11 cellular contexts compared by ENCODE assay signal in genomic region chr2:20674974-20675679, GRCh38. TPM values are rescaled to one million over a fixed set of nuclear protein-coding genes. Genes with fewer than 3 reads are reported as not detected.
DNase-seq lines count a peak whose midpoint lies in the region; ATAC-seq lines count a peak whose summit lies in the region.
"Had no signal": no experiment of that assay in that cellular context is flagged by ENCODE, and none has a peak within 500 bp of the region (broad histone marks: within the 10 kb centered on the region; RNA-seq: fewer than 3 reads in every experiment).

No MANE protein-coding gene starts in this region.

- ATAC-seq in GM19023 (IDR thresholded peaks at IDR 0.05; ENCODE audit: unreplicated experiment) = no peak
- ATAC-seq in HG03196 (IDR thresholded peaks at IDR 0.05; ENCODE audit: unreplicated experiment) = no peak

- DNase-seq in AG08396 (ENCODE audit: low spot score) (peak; percentile 91), NCI-H226 (peak; percentile 87), myocyte (ENCODE audit: low read depth) (peak; percentile 80), amygdala (lab: John Stamatoyannopoulos, UW) (no peak), NCI-H526 treated with DMSO at 0.1 percent for 48 hours (lab: John Stamatoyannopoulos, UW) (no peak)
- DNase-seq: NCI-H1930; stimulated activated CD4-positive, alpha-beta T cell treated with anti-CD3 and anti-CD28 coated beads, Interleukin-1b, Interleukin-23, amount 100 ng/mL, for 48 hours had no signal

- H3K4me1 ChIP-seq in esophagus (ENCODE audit: control insufficient read depth in 2 of 2, insufficient read depth in 2 of 2, low read length in 1 of 2) = peaks cover 0 to 17% of the 10 kb centered on the region in 2 donors

- H3K27ac ChIP-seq in esophagus (ENCODE audit: low read depth in 2 of 2, low read length in 1 of 2) = peak overlapping the region; percentile 26 to 27

- no peak overlapping the region for H3K4me3 ChIP-seq in esophagus (ENCODE audit: low read depth in 1 of 2, low read length in 2 of 2)

- WGBS in esophagus, 2 donors = 45 to 60% methylated on average over 16 of the region's 16 CpGs

- H3K36me3 ChIP-seq in esophagus (ENCODE audit: control insufficient read depth in 2 of 2, insufficient read depth in 2 of 2, low read length in 1 of 2) = peaks cover 0 to 2% of the 10 kb centered on the region in 2 donors

- peaks cover 0 to 17% of the 10 kb centered on the region in 2 donors for H3K27me3 ChIP-seq in esophagus (ENCODE audit: control insufficient read depth in 1 of 2, insufficient read depth in 2 of 2, low read length in 2 of 2)

- H3K9me3 ChIP-seq in esophagus (ENCODE audit: control insufficient read depth in 2 of 2, insufficient read depth in 1 of 2, low read depth in 1 of 2, low read length in 1 of 2) = peaks cover under 1 to 9% of the 10 kb centered on the region in 2 donors

RNA-seq across cellular contexts. Expression of gene GDF7, which starts 8.2 kb away (rescaled TPM):
- polyA plus RNA-seq in esophagus = under 1 TPM; 0.56 to 0.59 TPM
- not detected in 2 replicates for total RNA-seq in myocyte
- polyA plus RNA-seq in myocyte (2012) = 0.05 TPM
- polyA plus RNA-seq: keratinocyte had no signal

RNA-seq across cellular contexts. Expression of gene HS1BP3, which starts 24.2 kb away (rescaled TPM):
- 10 to 100 TPM; 12.2 to 13.4 TPM for polyA plus RNA-seq in esophagus
- total RNA-seq in myocyte = 24.9 and 35.0 TPM in 2 replicates
- 21.2 TPM for polyA plus RNA-seq in myocyte (2012)

Comparison
In these comparisons a context has a peak if more than half of its experiments do, and no peak if none do; other contexts are left out.
1. DNase-seq: peak in AG08396 (single experiment), NCI-H226 (single experiment) and myocyte (single experiment); none in amygdala (0 of 56) and NCI-H526 treated with DMSO at 0.1 percent for 48 hours (single experiment).